13 cellular contexts compared by ENCODE assay signal in genomic region chr16:84194470-84195200, GRCh38. TPM values are rescaled to one million over a fixed set of nuclear protein-coding genes. Genes with fewer than 3 reads are reported as not detected.
DNase-seq lines count a peak whose midpoint lies in the region; ATAC-seq and FAIRE-seq lines count a peak whose summit lies in the region.
"Had no signal": no experiment of that assay in that cellular context is flagged by ENCODE, and none has a peak within 500 bp of the region (broad histone marks: within the 10 kb centered on the region; RNA-seq: fewer than 3 reads in every experiment).

No MANE protein-coding gene starts in this region.

- peak; percentile 81 for ATAC-seq in GM19351 (IDR thresholded peaks at IDR 0.05; ENCODE audit: unreplicated experiment)
- peak; percentile 46 for ATAC-seq in activated naive CD8-positive, alpha-beta T cell treated with anti-CD3 and anti-CD28 coated beads, Interleukin-2, amount 50 U/mL, for 24 hours
- no peak for ATAC-seq in GM21786 (IDR thresholded peaks at IDR 0.05; ENCODE audit: unreplicated experiment)
- ATAC-seq: gastroesophageal sphincter had no signal

- no peak for FAIRE-seq in small intestine (lab: Jason Lieb, UNC)
- FAIRE-seq: astrocyte had no signal

- no peaks in the 10 kb centered on the region for H3K27me3 Mint-ChIP-seq in activated naive CD8-positive, alpha-beta T cell treated with anti-CD3 and anti-CD28 coated beads, Interleukin-2, amount 50 U/mL, for 24 hours

- peak overlapping the region; percentile 60 for H3K27ac Mint-ChIP-seq in activated naive CD8-positive, alpha-beta T cell treated with anti-CD3 and anti-CD28 coated beads, Interleukin-2, amount 50 U/mL, for 24 hours

- H3K4me3 ChIP-seq in BLaER1 (peak overlapping the region; percentile 52), small intestine (ENCODE audit: low read depth in 1 of 2, low read length in 2 of 2) (no peak overlapping the region)
- H3K4me3 ChIP-seq: gastroesophageal sphincter, SK-N-MC had no signal

- H3K9me3 ChIP-seq in BLaER1 (no peaks in the 10 kb centered on the region), small intestine (ENCODE audit: control insufficient read depth, low read depth) (no peaks in the 10 kb centered on the region)
- H3K9me3 ChIP-seq: gastroesophageal sphincter, neutrophil had no signal

- H4K20me1 ChIP-seq in BLaER1: no peaks in the 10 kb centered on the region

- H3K4me1 ChIP-seq in BLaER1 (peaks cover 65% of the 10 kb centered on the region), small intestine (ENCODE audit: control insufficient read depth in 2 of 2, insufficient read depth in 1 of 2, low read depth in 1 of 2, low read length in 1 of 2) (no peaks in the 10 kb centered on the region)
- H3K4me1 ChIP-seq: gastroesophageal sphincter had no signal

- DNase-seq in NCI-H2171 (lab: John Stamatoyannopoulos, UW) (peak; percentile 62), NCI-H2029 (lab: John Stamatoyannopoulos, UW) (no peak), small intestine (no peak), AG20443 (ENCODE audit: low spot score) (no peak)
- peak; percentile 34 for DNase-seq in activated naive CD8-positive, alpha-beta T cell treated with anti-CD3 and anti-CD28 coated beads, Interleukin-2, amount 50 U/mL, for 24 hours

- peak overlapping the region; percentile 55 for H3K9ac ChIP-seq in BLaER1

- H3K27me3 ChIP-seq in BLaER1 (no peaks in the 10 kb centered on the region), small intestine (ENCODE audit: control insufficient read depth in 2 of 2, insufficient read depth in 2 of 2, low read length in 2 of 2) (no peaks in the 10 kb centered on the region)

- H3K36me3 ChIP-seq in BLaER1 (no peaks in the 10 kb centered on the region), small intestine (ENCODE audit: control insufficient read depth in 2 of 2, insufficient read depth in 2 of 2, low read length in 2 of 2) (no peaks in the 10 kb centered on the region)
- H3K36me3 ChIP-seq: gastroesophageal sphincter, neutrophil had no signal

- peak overlapping the region; percentile 95 for H3K4me2 ChIP-seq in BLaER1

- H3K9me3 Mint-ChIP-seq in activated naive CD8-positive, alpha-beta T cell treated with anti-CD3 and anti-CD28 coated beads, Interleukin-2, amount 50 U/mL, for 24 hours: no peaks in the 10 kb centered on the region

- H3K4me3 Mint-ChIP-seq in activated naive CD8-positive, alpha-beta T cell treated with anti-CD3 and anti-CD28 coated beads, Interleukin-2, amount 50 U/mL, for 24 hours: peak overlapping the region; percentile 71

- H3K4me1 Mint-ChIP-seq in activated naive CD8-positive, alpha-beta T cell treated with anti-CD3 and anti-CD28 coated beads, Interleukin-2, amount 50 U/mL, for 24 hours: peaks cover 16% of the 10 kb centered on the region

- peak overlapping the region; percentile 70 for H3K27ac ChIP-seq in BLaER1
- H3K27ac ChIP-seq in small intestine (ENCODE audit: low read depth in 1 of 2, low read length in 1 of 2): no peak overlapping the region
- H3K27ac ChIP-seq: C4-2B, gastroesophageal sphincter, neutrophil, SK-N-MC had no signal

- WGBS in small intestine, 3 donors: 67 to 77% (median 68%) methylated on average over 31 to 34 of the region's 34 CpGs

- H3K36me3 Mint-ChIP-seq in activated naive CD8-positive, alpha-beta T cell treated with anti-CD3 and anti-CD28 coated beads, Interleukin-2, amount 50 U/mL, for 24 hours (ENCODE audit: low read depth): no peaks in the 10 kb centered on the region

RNA-seq across cellular contexts. Expression of gene ADAD2, which starts 3.7 kb away (rescaled TPM):
- under 1 TPM in 1 of 3 donors, not detected in 2; 0.27 TPM for polyA plus RNA-seq in small intestine

RNA-seq across cellular contexts. Expression of gene TAF1C, which starts 7.8 kb away (rescaled TPM):
- polyA plus RNA-seq in small intestine: 10 to 100 TPM; 33.4 to 61.3 (median 38.1) TPM

RNA-seq across cellular contexts. Expression of gene KCNG4, which starts 45.2 kb away (rescaled TPM):
- polyA plus RNA-seq in small intestine: not detected

RNA-seq across cellular contexts. Expression of gene DNAAF1, which starts 49.5 kb away (rescaled TPM):
- polyA plus RNA-seq in small intestine: 1 to 10 TPM in 1 of 3 donors, under 1 TPM in 1, not detected in 1; 0.72 to 2.0 TPM

RNA-seq across cellular contexts. Expression of gene HSDL1, which starts 49.7 kb away (rescaled TPM):
- 10 to 100 TPM in 1 of 3 donors, 1 to 10 TPM in 2; 7.1 to 11.3 (median 9.4) TPM for polyA plus RNA-seq in small intestine

Comparison
In these comparisons a context has a peak if more than half of its experiments do, and no peak if none do; other contexts are left out.
1. DNase-seq: peak in NCI-H2171 (single experiment) and activated naive CD8-positive, alpha-beta T cell treated with anti-CD3 and anti-CD28 coated beads, Interleukin-2, amount 50 U/mL, for 24 hours (single experiment); none in NCI-H2029 (single experiment), small intestine (single experiment) and AG20443 (single experiment).